In the genomic region with DNA sequence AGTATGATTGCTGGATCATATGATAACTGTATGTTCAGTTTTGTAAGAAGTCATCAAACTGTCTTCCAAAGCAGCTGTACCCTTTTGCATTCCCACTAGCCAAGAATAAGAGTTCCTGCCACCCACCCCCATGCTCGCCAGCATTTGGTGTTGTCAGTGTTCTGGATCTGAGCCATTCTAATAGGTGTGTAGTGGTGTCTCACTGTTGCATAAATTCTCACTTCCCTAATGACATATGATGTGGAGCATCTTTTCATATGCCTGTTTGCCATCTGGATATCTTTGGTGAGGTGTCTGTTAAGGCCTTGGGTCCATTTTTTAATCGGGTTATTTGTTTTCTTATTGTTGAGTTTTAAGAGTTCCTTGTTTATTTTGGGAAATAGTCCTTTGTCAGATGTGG, we compare ENCODE assay signal across 1 cellular context.
TF ChIP-seq lines count a peak whose summit lies in the region.

No MANE protein-coding gene starts in this region.

TF ChIP-seq in GM12878, 131 proteins besides CTCF, POLR2A, EP300 and RAD21 (continued from another document):
- TF ChIP-seq, protein P1, sequence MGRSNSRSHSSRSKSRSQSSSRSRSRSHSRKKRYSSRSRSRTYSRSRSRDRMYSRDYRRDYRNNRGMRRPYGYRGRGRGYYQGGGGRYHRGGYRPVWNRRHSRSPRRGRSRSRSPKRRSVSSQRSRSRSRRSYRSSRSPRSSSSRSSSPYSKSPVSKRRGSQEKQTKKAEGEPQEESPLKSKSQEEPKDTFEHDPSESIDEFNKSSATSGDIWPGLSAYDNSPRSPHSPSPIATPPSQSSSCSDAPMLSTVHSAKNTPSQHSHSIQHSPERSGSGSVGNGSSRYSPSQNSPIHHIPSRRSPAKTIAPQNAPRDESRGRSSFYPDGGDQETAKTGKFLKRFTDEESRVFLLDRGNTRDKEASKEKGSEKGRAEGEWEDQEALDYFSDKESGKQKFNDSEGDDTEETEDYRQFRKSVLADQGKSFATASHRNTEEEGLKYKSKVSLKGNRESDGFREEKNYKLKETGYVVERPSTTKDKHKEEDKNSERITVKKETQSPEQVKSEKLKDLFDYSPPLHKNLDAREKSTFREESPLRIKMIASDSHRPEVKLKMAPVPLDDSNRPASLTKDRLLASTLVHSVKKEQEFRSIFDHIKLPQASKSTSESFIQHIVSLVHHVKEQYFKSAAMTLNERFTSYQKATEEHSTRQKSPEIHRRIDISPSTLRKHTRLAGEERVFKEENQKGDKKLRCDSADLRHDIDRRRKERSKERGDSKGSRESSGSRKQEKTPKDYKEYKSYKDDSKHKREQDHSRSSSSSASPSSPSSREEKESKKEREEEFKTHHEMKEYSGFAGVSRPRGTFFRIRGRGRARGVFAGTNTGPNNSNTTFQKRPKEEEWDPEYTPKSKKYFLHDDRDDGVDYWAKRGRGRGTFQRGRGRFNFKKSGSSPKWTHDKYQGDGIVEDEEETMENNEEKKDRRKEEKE (IDR thresholded peaks at IDR 0.05): no peak
- no peak for TF ChIP-seq CHD4 (IDR thresholded peaks at IDR 0.05)
- no peak for TF ChIP-seq KDM1A (IDR thresholded peaks at IDR 0.05; ENCODE audit: borderline replicate concordance)
- TF ChIP-seq ETV6 (conservative IDR thresholded peaks at IDR 0.05 in 1 of 2, IDR thresholded peaks at IDR 0.05 in 1 of 2; ENCODE audit: borderline replicate concordance in 1 of 2, low read depth in 1 of 2): no peak
- TF ChIP-seq FOS (IDR thresholded peaks at IDR 0.05; ENCODE audit: borderline replicate concordance, extremely low read depth, insufficient read length): no peak
